9 cellular contexts compared by ENCODE assay signal in the genomic region with DNA sequence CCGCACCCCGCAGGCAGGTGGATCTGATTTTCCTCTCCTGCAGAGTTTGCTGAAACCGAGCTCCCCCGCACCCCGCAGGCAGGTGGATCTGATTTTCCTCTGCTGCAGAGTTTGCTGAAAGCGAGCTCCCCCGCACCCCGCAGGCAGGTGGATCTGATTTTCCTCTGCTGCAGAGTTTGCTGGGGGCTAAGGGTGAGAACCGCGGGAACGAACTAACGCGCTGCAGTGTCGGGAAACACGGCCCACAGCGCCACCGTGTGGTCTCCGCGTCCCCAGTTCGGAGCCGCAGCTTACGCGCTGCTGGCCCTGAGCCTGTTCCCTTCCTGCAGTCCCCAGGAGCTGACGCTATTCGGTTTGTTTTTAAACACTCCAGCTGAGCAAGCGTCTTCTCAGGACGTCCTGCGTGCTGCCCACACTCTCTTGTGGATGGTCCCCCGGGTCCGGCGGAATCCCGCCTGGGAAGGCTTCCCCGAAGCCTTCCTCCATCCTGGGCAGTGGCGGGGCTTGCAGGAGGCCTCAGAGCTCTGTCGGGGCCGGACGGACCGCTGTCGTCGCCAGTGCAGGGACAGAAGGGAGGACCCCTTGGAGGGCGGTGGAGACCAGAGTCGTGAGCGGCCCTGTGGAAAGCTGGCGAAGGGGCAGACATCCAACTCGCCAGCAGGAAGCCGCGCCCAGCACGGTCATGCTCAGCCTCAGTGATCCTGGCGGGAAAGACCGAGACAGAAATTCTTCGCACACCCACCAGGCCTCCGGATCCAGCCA.
A peak's percentile ranks its signal among the peaks of the same experiment; 100 is the strongest.
DNase-seq lines count a peak whose midpoint lies in the region; ATAC-seq and TF ChIP-seq lines count a peak whose summit lies in the region.
"Had no signal": no experiment of that assay in that cellular context is flagged by ENCODE, and none has a peak within 500 bp of the region (broad histone marks: within the 10 kb centered on the region; RNA-seq: fewer than 3 reads in every experiment).

No MANE protein-coding gene starts in this region.

- no peak for TF ChIP-seq POLR2A in testis (IDR thresholded peaks at IDR 0.05)

- no peak overlapping the region for H3K27ac ChIP-seq in testis
- H3K27ac ChIP-seq: epithelial cell of prostate had no signal

- CTCF ChIA-PET in activated naive CD4-positive, alpha-beta T cell treated with anti-CD3 and anti-CD28 coated beads for 36 hours (lab: Charles Lee), result interaction anchor here (0.6 to 2.4 kb wide), 40 partner anchors 8 to 752 kb away, joined by 3 to 19 read pairs (median 4); a partner anchor contains a TSS

- H3K4me1 ChIP-seq in testis, result peaks cover 4% of the 10 kb centered on the region

- TF ChIP-seq CTCF in osteocyte (IDR thresholded peaks at IDR 0.05), result peak; percentile 83
- peak; percentile 58 to 80 (median 73) for TF ChIP-seq CTCF in testis (IDR thresholded peaks at IDR 0.05)

- H3K36me3 Mint-ChIP-seq in activated naive CD4-positive, alpha-beta T cell treated with anti-CD3 and anti-CD28 coated beads for 36 hours (ENCODE audit: low read depth), result no peaks in the 10 kb centered on the region
- no peaks in the 10 kb centered on the region for H3K36me3 Mint-ChIP-seq in osteocyte (ENCODE audit: unreplicated experiment)

- peaks cover 40% of the 10 kb centered on the region for H3K27me3 ChIP-seq in MG63
- no peaks in the 10 kb centered on the region for H3K27me3 ChIP-seq in testis

- in situ Hi-C loops in SK-MEL-5 (cut with HindIII; ENCODE audit: low pct_unique_long_range_greater_than_20kb, low sequenced_read_pairs), result no loop called here

- H3K4me3 Mint-ChIP-seq in activated naive CD4-positive, alpha-beta T cell treated with anti-CD3 and anti-CD28 coated beads for 36 hours, result no peak overlapping the region
- H3K4me3 Mint-ChIP-seq in osteocyte (ENCODE audit: unreplicated experiment), result no peak overlapping the region

- H3K4me3 ChIP-seq in MG63, result no peak overlapping the region
- H3K4me3 ChIP-seq in testis, result peak overlapping the region; percentile 10 to 36

- H3K4me1 Mint-ChIP-seq in activated naive CD4-positive, alpha-beta T cell treated with anti-CD3 and anti-CD28 coated beads for 36 hours (ENCODE audit: low read depth), result peaks cover 17% of the 10 kb centered on the region
- H3K4me1 Mint-ChIP-seq in osteocyte (ENCODE audit: unreplicated experiment), result peaks cover 9% of the 10 kb centered on the region

- peaks cover 8% of the 10 kb centered on the region for H3K9me3 ChIP-seq in MG63
- H3K9me3 ChIP-seq in testis, result no peaks in the 10 kb centered on the region

- peaks cover 38% of the 10 kb centered on the region for H3K27me3 Mint-ChIP-seq in activated naive CD4-positive, alpha-beta T cell treated with anti-CD3 and anti-CD28 coated beads for 36 hours (ENCODE audit: low read depth)
- H3K27me3 Mint-ChIP-seq in osteocyte (ENCODE audit: unreplicated experiment), result peaks cover 37% of the 10 kb centered on the region

- peak; percentile 66 for ATAC-seq in GM21717 (IDR thresholded peaks at IDR 0.05; ENCODE audit: unreplicated experiment)

- intact Hi-C loops in activated naive CD4-positive, alpha-beta T cell treated with anti-CD3 and anti-CD28 coated beads for 36 hours (cut with micrococcal nuclease), result loop anchor here (1.0 to 10.0 kb wide), 8 partner anchors 53 to 722 kb away; a partner anchor contains a TSS
- intact Hi-C loops in testis (cut with DNase I; ENCODE audit: low total_unique reads), result no loop called here

- no peak overlapping the region for H3K27ac Mint-ChIP-seq in activated naive CD4-positive, alpha-beta T cell treated with anti-CD3 and anti-CD28 coated beads for 36 hours
- no peak overlapping the region for H3K27ac Mint-ChIP-seq in osteocyte (ENCODE audit: unreplicated experiment)

- no peaks in the 10 kb centered on the region for H3K36me3 ChIP-seq in MG63
- no peaks in the 10 kb centered on the region for H3K36me3 ChIP-seq in testis (ENCODE audit: low read depth, missing control alignments)

- H3K9me3 Mint-ChIP-seq in activated naive CD4-positive, alpha-beta T cell treated with anti-CD3 and anti-CD28 coated beads for 36 hours, result no peaks in the 10 kb centered on the region
- H3K9me3 Mint-ChIP-seq in osteocyte (ENCODE audit: unreplicated experiment), result no peaks in the 10 kb centered on the region

- 0 to 3% methylated on average over 8 to 35 of the region's 52 CpGs for WGBS in testis, 2 donors

- peak; percentile 43 for DNase-seq in DMS 273 treated with DMSO at 0.1 percent for 48 hours (lab: John Stamatoyannopoulos, UW)
- DNase-seq in MG63, result peak; percentile 82
- DNase-seq in SK-MEL-5 (ENCODE audit: low read depth, low spot score), result peak; percentile 85
- peak; percentile 80 for DNase-seq in activated naive CD4-positive, alpha-beta T cell treated with anti-CD3 and anti-CD28 coated beads for 36 hours
- peak; percentile 82 for DNase-seq in glomerular visceral epithelial cell (ENCODE audit: extremely low spot score)
- no peak for DNase-seq in osteocyte (ENCODE audit: extremely low spot score, unreplicated experiment)
- peak; percentile 91 for DNase-seq in testis
